In genomic region chr4:8035371-8035780, GRCh38 we compare ENCODE assay signal across 10 cellular contexts.
DNase-seq lines count a peak whose midpoint lies in the region; ATAC-seq and TF ChIP-seq lines count a peak whose summit lies in the region.
"Had no signal": no experiment of that assay in that cellular context is flagged by ENCODE, and none has a peak within 500 bp of the region (broad histone marks: within the 10 kb centered on the region; RNA-seq: fewer than 3 reads in every experiment).

No MANE protein-coding gene starts in this region.

- DNase-seq in activated CD4-positive, alpha-beta T cell treated with anti-CD3 and anti-CD28 coated beads, Interleukin-2, amount 10 ng/mL, durations not matched to agents 24 days and 14 days = peak; percentile 61
- DNase-seq in activated CD4-positive, alpha-beta T cell treated with anti-CD3 and anti-CD28 coated beads, Interleukin-2, amount 50 U/mL, for 4 hours = no peak
- DNase-seq in NCI-H345 (lab: John Stamatoyannopoulos, UW) = peak; percentile 79
- DNase-seq in choroid plexus epithelial cell (ENCODE audit: low read depth) = peak; percentile 83
- DNase-seq in stimulated activated naive CD8-positive, alpha-beta T cell treated with anti-CD3 and anti-CD28 coated beads, Interleukin-15, Interleukin-2, amounts not matched to agents 100 U/mL and 50 U/mL, for 24 hours = peak; percentile 34
- no peak for DNase-seq in NK-92 treated with Interleukin-12 subunit alpha and Interleukin-12 subunit beta, amount 100 ng/mL, for 24 hours (lab: John Stamatoyannopoulos, UW)

- H3K4me1 Mint-ChIP-seq in activated CD4-positive, alpha-beta T cell treated with anti-CD3 and anti-CD28 coated beads, Interleukin-2, amount 10 ng/mL, durations not matched to agents 24 days and 14 days = peaks cover 6% of the 10 kb centered on the region

- H3K4me3 ChIP-seq in choroid plexus epithelial cell (ENCODE audit: low read depth, low read length) = no peak overlapping the region
- H3K4me3 ChIP-seq: breast epithelium, suprapubic skin had no signal

- no peak overlapping the region for H3K4me3 Mint-ChIP-seq in activated CD4-positive, alpha-beta T cell treated with anti-CD3 and anti-CD28 coated beads, Interleukin-2, amount 10 ng/mL, durations not matched to agents 24 days and 14 days

- TF ChIP-seq CTCF in choroid plexus epithelial cell (conservative IDR thresholded peaks at IDR 0.05; ENCODE audit: low read depth, low read length) = peak; percentile 18

- peak overlapping the region; percentile 65 for H3K27ac Mint-ChIP-seq in activated CD4-positive, alpha-beta T cell treated with anti-CD3 and anti-CD28 coated beads, Interleukin-2, amount 10 ng/mL, durations not matched to agents 24 days and 14 days

- H3K9me3 Mint-ChIP-seq in activated CD4-positive, alpha-beta T cell treated with anti-CD3 and anti-CD28 coated beads, Interleukin-2, amount 10 ng/mL, durations not matched to agents 24 days and 14 days = no peaks in the 10 kb centered on the region

- peaks cover 6% of the 10 kb centered on the region for H3K27me3 Mint-ChIP-seq in activated CD4-positive, alpha-beta T cell treated with anti-CD3 and anti-CD28 coated beads, Interleukin-2, amount 10 ng/mL, durations not matched to agents 24 days and 14 days

- no peaks in the 10 kb centered on the region for H3K36me3 Mint-ChIP-seq in activated CD4-positive, alpha-beta T cell treated with anti-CD3 and anti-CD28 coated beads, Interleukin-2, amount 10 ng/mL, durations not matched to agents 24 days and 14 days (ENCODE audit: low read depth)

- intact Hi-C loops in activated CD4-positive, alpha-beta T cell treated with anti-CD3 and anti-CD28 coated beads, Interleukin-2, amount 10 ng/mL, durations not matched to agents 24 days and 14 days (cut with micrococcal nuclease) = no loop called here

- peak; percentile 26 for ATAC-seq in stimulated activated naive CD8-positive, alpha-beta T cell treated with anti-CD3 and anti-CD28 coated beads, Interleukin-15, Interleukin-2, amounts not matched to agents 100 U/mL and 50 U/mL, for 24 hours
- ATAC-seq in HG02798 (IDR thresholded peaks at IDR 0.05; ENCODE audit: poor library complexity, unreplicated experiment) (no peak), HG03097 (IDR thresholded peaks at IDR 0.05; ENCODE audit: low FRiP score, unreplicated experiment) (no peak)

Comparison
In these comparisons a context has a peak if more than half of its experiments do, and no peak if none do; other contexts are left out.
1. DNase-seq: peak in activated CD4-positive, alpha-beta T cell treated with anti-CD3 and anti-CD28 coated beads, Interleukin-2, amount 10 ng/mL, durations not matched to agents 24 days and 14 days (single experiment), NCI-H345 (single experiment), choroid plexus epithelial cell (single experiment) and stimulated activated naive CD8-positive, alpha-beta T cell treated with anti-CD3 and anti-CD28 coated beads, Interleukin-15, Interleukin-2, amounts not matched to agents 100 U/mL and 50 U/mL, for 24 hours (single experiment); none in activated CD4-positive, alpha-beta T cell treated with anti-CD3 and anti-CD28 coated beads, Interleukin-2, amount 50 U/mL, for 4 hours (0 of 2) and NK-92 treated with Interleukin-12 subunit alpha and Interleukin-12 subunit beta, amount 100 ng/mL, for 24 hours (single experiment).